18 cellular contexts compared by ENCODE assay signal in the genomic region with DNA sequence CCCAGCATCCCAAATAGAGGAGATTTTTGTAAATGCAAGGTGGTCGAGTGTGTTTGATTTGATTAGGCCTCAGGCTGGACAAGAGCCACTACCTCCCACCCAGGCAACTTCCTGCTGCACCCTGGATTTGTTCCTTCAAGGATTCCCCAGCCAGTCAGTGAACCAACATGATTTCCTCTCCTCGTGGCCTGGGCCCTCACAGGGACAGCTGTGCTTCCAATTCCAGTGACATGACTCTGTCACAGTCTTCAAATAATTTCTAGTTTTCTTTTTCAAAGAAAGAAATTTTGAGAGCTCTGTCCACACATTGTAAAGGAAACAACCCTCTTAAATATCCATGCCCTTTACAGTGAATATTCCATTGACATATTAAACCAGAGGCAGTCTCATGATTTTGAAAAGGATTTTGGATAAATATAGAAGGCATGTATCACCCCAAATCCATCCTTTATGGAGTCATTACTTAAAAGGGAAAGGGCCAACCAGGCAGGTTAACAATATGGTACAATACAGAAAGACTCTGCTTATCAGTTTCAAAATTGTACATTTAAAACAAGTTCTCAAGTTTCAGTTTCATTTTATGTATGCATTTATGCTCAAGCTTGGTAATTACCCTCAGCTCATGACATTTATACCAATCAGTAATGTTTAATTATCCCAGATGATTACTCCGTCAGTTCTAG.
DNase-seq lines count a peak whose midpoint lies in the region; ATAC-seq and TF ChIP-seq lines count a peak whose summit lies in the region.
"Had no signal": no experiment of that assay in that cellular context is flagged by ENCODE, and none has a peak within 500 bp of the region (broad histone marks: within the 10 kb centered on the region; RNA-seq: fewer than 3 reads in every experiment).

No MANE protein-coding gene starts in this region.

- CTCF ChIA-PET in activated CD4-positive, alpha-beta T cell treated with anti-CD3 and anti-CD28 coated beads, Interleukin-2, amount 10 ng/mL, durations not matched to agents 7 days and 5 days (lab: Charles Lee): interaction anchor here (0.5 to 2.3 kb wide), 7 partner anchors 14 to 538 kb away, joined by 3 to 8 read pairs (median 3); no protein-coding TSS in a partner anchor

- H3K4me3 Mint-ChIP-seq in activated CD4-positive, alpha-beta T cell treated with anti-CD3 and anti-CD28 coated beads, Interleukin-2, amount 10 ng/mL, durations not matched to agents 7 days and 5 days: peak overlapping the region; percentile 15

- peaks cover 12% of the 10 kb centered on the region for H3K4me1 ChIP-seq in colonic mucosa
- H3K4me1 ChIP-seq: uterus had no signal

- H3K36me3 ChIP-seq in colonic mucosa: no peaks in the 10 kb centered on the region
- H3K36me3 ChIP-seq: ascending aorta, left lung, uterus, WERI-Rb-1 had no signal

- POLR2A ChIA-PET in activated CD4-positive, alpha-beta T cell treated with anti-CD3 and anti-CD28 coated beads, Interleukin-2, amount 10 ng/mL, durations not matched to agents 7 days and 5 days (lab: Charles Lee): no interaction called here

- peak; percentile 19 for ATAC-seq in stimulated activated naive CD8-positive, alpha-beta T cell treated with anti-CD3 and anti-CD28 coated beads, Interleukin-15, Interleukin-2, amounts not matched to agents 100 U/mL and 50 U/mL, for 24 hours
- ATAC-seq: left lung; naive thymus-derived CD8-positive, alpha-beta T cell had no signal

- peak overlapping the region in 1 of 2 donors; percentile 42 for H3K9ac ChIP-seq in colonic mucosa (ENCODE audit: low read depth in 2 of 2, low read length in 2 of 2)

- TF ChIP-seq CTCF in colonic mucosa (IDR thresholded peaks at IDR 0.05): no peak

- peak overlapping the region; percentile 76 for H3K27ac Mint-ChIP-seq in activated CD4-positive, alpha-beta T cell treated with anti-CD3 and anti-CD28 coated beads, Interleukin-2, amount 10 ng/mL, durations not matched to agents 7 days and 5 days

- H3K9me3 Mint-ChIP-seq in activated CD4-positive, alpha-beta T cell treated with anti-CD3 and anti-CD28 coated beads, Interleukin-2, amount 10 ng/mL, durations not matched to agents 7 days and 5 days: peaks cover 3% of the 10 kb centered on the region
- H3K9me3 Mint-ChIP-seq: naive thymus-derived CD8-positive, alpha-beta T cell had no signal

- intact Hi-C loops in colonic mucosa (cut with DNase I): loop anchor here (5.0 kb wide), 1 partner anchor 121 kb away; the partner anchor contains the start of gene FOSL2

- H3K9me3 ChIP-seq in colonic mucosa: no peaks in the 10 kb centered on the region
- H3K9me3 ChIP-seq: ascending aorta, left lung, uterus had no signal

- peaks cover 18% of the 10 kb centered on the region for H3K36me3 Mint-ChIP-seq in activated CD4-positive, alpha-beta T cell treated with anti-CD3 and anti-CD28 coated beads, Interleukin-2, amount 10 ng/mL, durations not matched to agents 7 days and 5 days (ENCODE audit: low read depth)

- peaks cover 66% of the 10 kb centered on the region for H3K4me1 Mint-ChIP-seq in activated CD4-positive, alpha-beta T cell treated with anti-CD3 and anti-CD28 coated beads, Interleukin-2, amount 10 ng/mL, durations not matched to agents 7 days and 5 days

- H3K4me3 ChIP-seq in colonic mucosa: no peak overlapping the region
- H3K4me3 ChIP-seq: ascending aorta, left lung, uterus had no signal

- no peaks in the 10 kb centered on the region for H3K27me3 ChIP-seq in colonic mucosa
- H3K27me3 ChIP-seq: ascending aorta, left lung, uterus had no signal

- no peak for DNase-seq in activated CD4-positive, alpha-beta T cell treated with anti-CD3 and anti-CD28 coated beads, Interleukin-2, amount 10 ng/mL, durations not matched to agents 7 days and 5 days
- DNase-seq in activated CD4-positive, alpha-beta T cell treated with anti-CD3 and anti-CD28 coated beads, Interleukin-2, amount 50 U/mL, for 4 hours: no peak
- DNase-seq in OCI-M1 (lab: John Stamatoyannopoulos, UW): peak; percentile 39
- DNase-seq in colonic mucosa: no peak
- no peak for DNase-seq in stimulated activated naive CD8-positive, alpha-beta T cell treated with anti-CD3 and anti-CD28 coated beads, Interleukin-15, Interleukin-2, amounts not matched to agents 100 U/mL and 50 U/mL, for 24 hours
- no peak for DNase-seq in NCI-H146 (lab: John Stamatoyannopoulos, UW)
- no peak for DNase-seq in activated CD4-positive, alpha-beta T cell treated with anti-CD3 and anti-CD28 coated beads, Interleukin-2, amount 50 U/mL, for 48 hours
- no peak for DNase-seq in NCI-H1417 (lab: John Stamatoyannopoulos, UW)
- DNase-seq: activated T-cell treated with anti-CD3 and anti-CD28 coated beads, Interleukin-2, amount 50 U/mL, for 48 hours; dermis blood vessel endothelial cell; left lung; naive thymus-derived CD8-positive, alpha-beta T cell; NCI-H1105 treated with DMSO at 0.1 percent for 48 hours; NCI-H2227 treated with DMSO at 0.1 percent for 48 hours; stimulated activated CD4-positive, alpha-beta T cell treated with anti-CD3 and anti-CD28 coated beads, Interleukin-2, amount 100 ng/mL, for 48 hours; uterus; WERI-Rb-1 had no signal

- no peaks in the 10 kb centered on the region for H3K27me3 Mint-ChIP-seq in activated CD4-positive, alpha-beta T cell treated with anti-CD3 and anti-CD28 coated beads, Interleukin-2, amount 10 ng/mL, durations not matched to agents 7 days and 5 days
- H3K27me3 Mint-ChIP-seq: naive thymus-derived CD8-positive, alpha-beta T cell had no signal

- H3K27ac ChIP-seq in colonic mucosa: peak overlapping the region; percentile 65
- H3K27ac ChIP-seq: ascending aorta, left lung, WERI-Rb-1 had no signal
